ENCODE assay signal across 9 cellular contexts in genomic region chr21:42880352-42880751, GRCh38. TPM values are rescaled to one million over a fixed set of nuclear protein-coding genes. Genes with fewer than 3 reads are reported as not detected.
DNase-seq lines count a peak whose midpoint lies in the region; ATAC-seq and TF ChIP-seq lines count a peak whose summit lies in the region.
"Had no signal": no experiment of that assay in that cellular context is flagged by ENCODE, and none has a peak within 500 bp of the region (broad histone marks: within the 10 kb centered on the region; RNA-seq: fewer than 3 reads in every experiment).

No MANE protein-coding gene starts in this region.

- H3K27me3 Mint-ChIP-seq in progenitor cell of endocrine pancreas, result no peaks in the 10 kb centered on the region

- H4K20me1 ChIP-seq in PC-9 (ENCODE audit: insufficient read depth), result no peaks in the 10 kb centered on the region

- POLR2A ChIA-PET in PC-9 (lab: Charles Lee; ENCODE audit: unreplicated experiment), result no interaction called here

- H3K79me2 ChIP-seq in PC-9 (ENCODE audit: low read depth), result peaks cover 31% of the 10 kb centered on the region

- TF ChIP-seq CTCF in GM06990 (IDR thresholded peaks at IDR 0.05; ENCODE audit: insufficient read depth, low read length, poor library complexity, severe bottlenecking) (no peak), PC-9 (conservative IDR thresholded peaks at IDR 0.05) (no peak), esophagus muscularis mucosa (IDR thresholded peaks at IDR 0.05) (no peak), progenitor cell of endocrine pancreas (IDR thresholded peaks at IDR 0.05; ENCODE audit: unreplicated experiment) (no peak)

- H3K4me1 Mint-ChIP-seq in progenitor cell of endocrine pancreas (ENCODE audit: low read depth), result peaks cover 17% of the 10 kb centered on the region

- no peaks in the 10 kb centered on the region for H3K9me2 ChIP-seq in PC-9 (ENCODE audit: insufficient read depth)

- H3K9me3 ChIP-seq in PC-9 (ENCODE audit: insufficient read depth, low read depth) (no peaks in the 10 kb centered on the region), esophagus muscularis mucosa (no peaks in the 10 kb centered on the region)

- TF ChIP-seq EP300 in esophagus muscularis mucosa (IDR thresholded peaks at IDR 0.05), result no peak

- H3K27ac ChIP-seq in PC-9 (no peak overlapping the region), esophagus muscularis mucosa (replicated peaks in 1 of 4) (no peak overlapping the region)

- TF ChIP-seq POLR2A in esophagus muscularis mucosa (IDR thresholded peaks at IDR 0.05; ENCODE audit: low read depth), result no peak
- TF ChIP-seq POLR2A in GM18505 (IDR thresholded peaks at IDR 0.05; ENCODE audit: borderline replicate concordance, extremely low read depth, insufficient read depth, insufficient read length), result no peak

- H3K4me1 ChIP-seq in PC-9 (replicated peaks; ENCODE audit: insufficient read depth), result peaks cover 6% of the 10 kb centered on the region; the same call in 1 of the 2 replicates
- H3K4me1 ChIP-seq in esophagus muscularis mucosa, result peaks cover 11 to 25% (median 22%) of the 10 kb centered on the region in 4 donors

- peak overlapping the region; percentile 84; the same call in 1 of the 2 replicates for H2AFZ ChIP-seq in PC-9

- 93% methylated on average over 6 of the region's 6 CpGs for WGBS in esophagus muscularis mucosa

- DNase-seq in GM06990 (ENCODE audit: extremely low read depth, insufficient read length) (no peak), PC-9 (no peak), esophagus muscularis mucosa (ENCODE audit: extremely low spot score) (no peak), progenitor cell of endocrine pancreas (ENCODE audit: low spot score, unreplicated experiment) (no peak), GM19240 (ENCODE audit: insufficient read length, low spot score) (no peak)
- DNase-seq in stimulated activated CD4-positive, alpha-beta T cell treated with anti-CD3 and anti-CD28 coated beads, Interleukin-4, amount 100 ng/mL, for 4 hours, result no peak

- H3F3A ChIP-seq in PC-9 (ENCODE audit: insufficient read depth, low read depth), result peaks cover 11% of the 10 kb centered on the region; the same call in 1 of the 2 replicates

- peaks cover 4% of the 10 kb centered on the region for H3K36me3 Mint-ChIP-seq in progenitor cell of endocrine pancreas (ENCODE audit: insufficient read depth)

- H3K27me3 ChIP-seq in GM06990 (replicated peaks; ENCODE audit: control insufficient read depth, insufficient read depth, low read length) (no peaks in the 10 kb centered on the region), PC-9 (ENCODE audit: insufficient read depth, low read depth) (no peaks in the 10 kb centered on the region), esophagus muscularis mucosa (no peaks in the 10 kb centered on the region)

- H3K4me3 ChIP-seq in GM06990 (replicated peaks; ENCODE audit: low read depth, low read length) (peak overlapping the region; percentile 88), PC-9 (peak overlapping the region; percentile 61), esophagus muscularis mucosa (peak overlapping the region; percentile 73 to 98 (median 92))

- intact Hi-C loops in PC-9 (cut with micrococcal nuclease; ENCODE audit: unreplicated experiment) (no loop called here), esophagus muscularis mucosa (cut with DNase I) (no loop called here)

- peak overlapping the region; percentile 96 for H3K4me2 ChIP-seq in PC-9

- peak overlapping the region; percentile 97 for H3K27ac Mint-ChIP-seq in progenitor cell of endocrine pancreas

- CTCF ChIA-PET in PC-9 (lab: Charles Lee), result no interaction called here

- ATAC-seq in GM18505 (IDR thresholded peaks at IDR 0.05; ENCODE audit: unreplicated experiment) (no peak), HG03159 (IDR thresholded peaks at IDR 0.05; ENCODE audit: unreplicated experiment) (no peak)

- peak overlapping the region; percentile 97 for H3K4me3 Mint-ChIP-seq in progenitor cell of endocrine pancreas (ENCODE audit: low read depth)

- H3K36me3 ChIP-seq in GM06990 (ENCODE audit: control insufficient read depth, insufficient read depth, low read length) (peaks cover 3% of the 10 kb centered on the region), PC-9 (ENCODE audit: low read depth) (peaks cover 5% of the 10 kb centered on the region; the same call in 1 of the 2 replicates), esophagus muscularis mucosa (peaks cover 0 to 12% (median 10%) of the 10 kb centered on the region in 4 donors)

- H3K9me3 Mint-ChIP-seq in progenitor cell of endocrine pancreas (ENCODE audit: low read depth), result no peaks in the 10 kb centered on the region

- no TSS peak for BruUV-seq in PC-9 (replicated peaks; lab: Mats Ljungman, UMichigan)

RNA-seq across cellular contexts. Expression of gene WDR4, which starts 1.0 kb away (rescaled TPM):
- total RNA-seq in PC-9 (2021), result 17.6 and 18.7 TPM in 2 replicates
- total RNA-seq in esophagus muscularis mucosa, result 10 to 100 TPM in 1 of 4 donors, 1 to 10 TPM in 3; 5.8 to 10.1 (median 7.0) TPM
- total RNA-seq in progenitor cell of endocrine pancreas, result 21.4 and 22.5 TPM in 2 replicates

RNA-seq across cellular contexts. Expression of gene NDUFV3, which starts 12.8 kb away (rescaled TPM):
- total RNA-seq in PC-9 (2021), result 19.4 and 20.7 TPM in 2 replicates
- total RNA-seq in esophagus muscularis mucosa, result 100 to 1,000 TPM in 1 of 4 donors, 10 to 100 TPM in 3; 56.7 to 102 (median 74.1) TPM
- total RNA-seq in progenitor cell of endocrine pancreas, result 31.2 and 34.1 TPM in 2 replicates

RNA-seq across cellular contexts. Expression of gene ERVH48-1, which starts 45.1 kb away (rescaled TPM):
- total RNA-seq in PC-9 (2021) (not detected in 2 replicates), esophagus muscularis mucosa (not detected), progenitor cell of endocrine pancreas (0.91 and 1.5 TPM in 2 replicates)
- total RNA-seq: HT1080 had no signal
